9 cellular contexts compared by ENCODE assay signal in the genomic region with DNA sequence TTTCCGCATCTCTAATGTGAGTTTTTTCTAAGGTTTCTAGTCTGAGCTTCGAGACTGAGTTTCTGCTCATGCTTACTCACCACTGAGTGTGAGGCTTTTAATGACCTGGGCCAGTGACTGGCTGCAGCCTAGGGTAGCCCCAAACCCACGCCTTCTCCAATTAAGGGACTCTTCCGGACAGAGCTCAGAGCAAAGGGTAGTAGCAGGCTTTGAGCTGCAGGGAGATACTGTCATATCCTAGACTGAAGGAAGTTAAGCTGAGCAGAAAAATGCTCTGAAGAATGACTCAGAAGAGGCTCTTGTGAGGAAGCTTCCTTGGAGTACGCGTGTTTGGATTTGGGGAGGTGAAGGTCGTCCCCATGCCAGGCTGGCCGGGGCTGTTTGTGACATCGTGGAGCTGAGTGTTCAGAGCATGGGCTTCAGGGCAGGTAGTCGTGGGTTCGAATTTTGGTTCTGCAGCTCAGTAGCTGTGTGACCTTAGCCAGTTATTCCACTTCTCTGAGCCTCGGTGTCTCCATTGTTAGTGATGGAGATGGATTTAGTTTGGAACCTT. TPM values are rescaled to one million over a fixed set of nuclear protein-coding genes. Genes with fewer than 3 reads are reported as not detected.
DNase-seq lines count a peak whose midpoint lies in the region; ATAC-seq, FAIRE-seq and TF ChIP-seq lines count a peak whose summit lies in the region.
"Had no signal": no experiment of that assay in that cellular context is flagged by ENCODE, and none has a peak within 500 bp of the region (broad histone marks: within the 10 kb centered on the region; RNA-seq: fewer than 3 reads in every experiment).

No MANE protein-coding gene starts in this region.

- dilution Hi-C loops in endothelial cell of umbilical vein (cut with MboI; ENCODE audit: extremely low pct_ligation_motif_present, low sequenced_read_pairs): no loop called here

- H3K9me3 Mint-ChIP-seq in MCF 10A (ENCODE audit: unreplicated experiment): no peaks in the 10 kb centered on the region
- no peaks in the 10 kb centered on the region for H3K9me3 Mint-ChIP-seq in T-helper 2 cell treated with Interferon-gamma antibody and Interleukin-4, amounts not matched to agents 5 μg/mL and 100 μg/mL, for 36 hours

- H3K36me3 ChIP-seq in breast epithelium (no peaks in the 10 kb centered on the region), endothelial cell of umbilical vein (ENCODE audit: control insufficient read depth in 2 of 2, extremely low read depth in 1 of 2, insufficient read depth in 2 of 2, low read length in 2 of 2) (no peaks in the 10 kb centered on the region)

- peaks cover 6% of the 10 kb centered on the region for H3K79me2 ChIP-seq in endothelial cell of umbilical vein (ENCODE audit: control insufficient read depth, insufficient read depth, low read length)

- no peaks in the 10 kb centered on the region for H3K36me3 Mint-ChIP-seq in MCF 10A (ENCODE audit: insufficient read depth, unreplicated experiment)
- H3K36me3 Mint-ChIP-seq in T-helper 2 cell treated with Interferon-gamma antibody and Interleukin-4, amounts not matched to agents 5 μg/mL and 100 μg/mL, for 36 hours (ENCODE audit: low read depth): peaks cover 28% of the 10 kb centered on the region

- no peak overlapping the region for H3K4me2 ChIP-seq in endothelial cell of umbilical vein (ENCODE audit: insufficient read depth, low read length)

- no peak overlapping the region for H2AFZ ChIP-seq in endothelial cell of umbilical vein (ENCODE audit: low read depth, low read length)

- no peaks in the 10 kb centered on the region for H3K9me3 ChIP-seq in breast epithelium
- no peaks in the 10 kb centered on the region for H3K9me3 ChIP-seq in endothelial cell of umbilical vein (replicated peaks; ENCODE audit: control insufficient read depth, insufficient read depth, low read length)

- no peaks in the 10 kb centered on the region for H3K27me3 Mint-ChIP-seq in MCF 10A (ENCODE audit: insufficient read depth, unreplicated experiment)
- H3K27me3 Mint-ChIP-seq in T-helper 2 cell treated with Interferon-gamma antibody and Interleukin-4, amounts not matched to agents 5 μg/mL and 100 μg/mL, for 36 hours (ENCODE audit: low read depth): no peaks in the 10 kb centered on the region

- no peak overlapping the region for H3K27ac Mint-ChIP-seq in MCF 10A (ENCODE audit: low read depth, unreplicated experiment)
- peak overlapping the region; percentile 84 for H3K27ac Mint-ChIP-seq in T-helper 2 cell treated with Interferon-gamma antibody and Interleukin-4, amounts not matched to agents 5 μg/mL and 100 μg/mL, for 36 hours

- DNase-seq in MCF 10A (ENCODE audit: unreplicated experiment) (peak; percentile 55), breast epithelium (ENCODE audit: low spot score in 2 of 2) (no peak), endothelial cell of umbilical vein (ENCODE audit: low read depth, low spot score) (no peak), stromal cell of bone marrow (ENCODE audit: low read depth) (peak; percentile 85), NCI-H1092 (lab: John Stamatoyannopoulos, UW) (no peak), NCI-H510A treated with DMSO at 0.1 percent for 48 hours (lab: John Stamatoyannopoulos, UW) (no peak)
- DNase-seq in T-helper 2 cell treated with Interferon-gamma antibody and Interleukin-4, amounts not matched to agents 5 μg/mL and 100 μg/mL, for 36 hours (ENCODE audit: low spot score): peak; percentile 71

- no TSS peak for BruUV-seq in MCF 10A (replicated peaks; lab: Mats Ljungman, UMichigan)
- BruUV-seq in endothelial cell of umbilical vein (replicated peaks; lab: Mats Ljungman, UMichigan): no TSS peak

- H3K9ac ChIP-seq in endothelial cell of umbilical vein (replicated peaks; ENCODE audit: extremely low read depth, insufficient read depth, low read length): no peak overlapping the region

- TF ChIP-seq CTCF in MCF 10A (IDR thresholded peaks at IDR 0.05; ENCODE audit: unreplicated experiment) (no peak), breast epithelium (IDR thresholded peaks at IDR 0.05) (no peak), endothelial cell of umbilical vein (IDR thresholded peaks at IDR 0.05; ENCODE audit: extremely low read depth in 1 of 2, insufficient read depth in 1 of 2, low read depth in 1 of 2, low read length in 2 of 2) (no peak)

- H3K4me1 ChIP-seq in breast epithelium (peaks cover 0 to 12% of the 10 kb centered on the region in 2 donors), endothelial cell of umbilical vein (ENCODE audit: control insufficient read depth, extremely low read depth, insufficient read depth, low read length) (peaks cover 15% of the 10 kb centered on the region)

- H4K20me1 ChIP-seq in endothelial cell of umbilical vein (replicated peaks; ENCODE audit: control insufficient read depth, extremely low read depth, insufficient read depth, low read length): no peaks in the 10 kb centered on the region

- FAIRE-seq in endothelial cell of umbilical vein (lab: Jason Lieb, UNC): peak; percentile 26
- FAIRE-seq: urothelium cell line had no signal

- peaks cover 20% of the 10 kb centered on the region for H3K4me1 Mint-ChIP-seq in MCF 10A (ENCODE audit: insufficient read depth, unreplicated experiment)
- peaks cover 42% of the 10 kb centered on the region for H3K4me1 Mint-ChIP-seq in T-helper 2 cell treated with Interferon-gamma antibody and Interleukin-4, amounts not matched to agents 5 μg/mL and 100 μg/mL, for 36 hours (ENCODE audit: low read depth)

- no peak for ATAC-seq in HG03378 (IDR thresholded peaks at IDR 0.05; ENCODE audit: unreplicated experiment)

- POLR2A ChIA-PET in MCF 10A (lab: Yijun Ruan, JAX) (interaction anchor here (0.5 to 1.0 kb wide), 2 partner anchors 93 to 200 kb away, joined by 3 to 5 read pairs; no protein-coding TSS in a partner anchor), endothelial cell of umbilical vein (lab: Charles Lee) (no interaction called here)

- peak overlapping the region in 1 of 2 donors; percentile 20 for H3K27ac ChIP-seq in breast epithelium
- no peak overlapping the region for H3K27ac ChIP-seq in endothelial cell of umbilical vein (ENCODE audit: insufficient read depth, low read depth, low read length)

- no peak overlapping the region for H3K4me3 Mint-ChIP-seq in MCF 10A (ENCODE audit: unreplicated experiment)
- peak overlapping the region; percentile 69 for H3K4me3 Mint-ChIP-seq in T-helper 2 cell treated with Interferon-gamma antibody and Interleukin-4, amounts not matched to agents 5 μg/mL and 100 μg/mL, for 36 hours

- no peaks in the 10 kb centered on the region for H3K27me3 ChIP-seq in breast epithelium
- H3K27me3 ChIP-seq in endothelial cell of umbilical vein (ENCODE audit: control insufficient read depth in 2 of 2, insufficient read depth in 2 of 2, low read length in 2 of 2): no peaks in the 10 kb centered on the region

- no peaks in the 10 kb centered on the region for H3K9me1 ChIP-seq in endothelial cell of umbilical vein (replicated peaks; ENCODE audit: control insufficient read depth, extremely low read depth, insufficient read depth, low read length)

- intact Hi-C loops in MCF 10A (cut with micrococcal nuclease) (no loop called here), breast epithelium (cut with DNase I; ENCODE audit: low total_unique reads) (no loop called here), endothelial cell of umbilical vein (cut with micrococcal nuclease) (loop anchor here (5.0 kb wide), 1 partner anchor 259 kb away; no protein-coding TSS in a partner anchor)

- TF ChIP-seq POLR2A in breast epithelium (IDR thresholded peaks at IDR 0.05) (no peak), endothelial cell of umbilical vein (IDR thresholded peaks at IDR 0.05; ENCODE audit: low read depth, low read length) (no peak)

- CTCF ChIA-PET in MCF 10A (lab: Yijun Ruan, JAX): interaction anchor here (0.5 to 0.6 kb wide), 3 partner anchors 12 to 254 kb away, joined by 3 to 4 read pairs (median 3); no protein-coding TSS in a partner anchor
- CTCF ChIA-PET in endothelial cell of umbilical vein (lab: Charles Lee): interaction anchor here (0.9 to 1.0 kb wide), 4 partner anchors 10 to 196 kb away, joined by 3 to 5 read pairs (median 3); a partner anchor contains a TSS

- H3K4me3 ChIP-seq in breast epithelium: no peak overlapping the region
- no peak overlapping the region for H3K4me3 ChIP-seq in endothelial cell of umbilical vein (replicated peaks in 1 of 3; ENCODE audit: insufficient read depth in 1 of 3, low read depth in 1 of 3, low read length in 3 of 3)

RNA-seq across cellular contexts. Expression of a gene that starts 3.5 kb away (rescaled TPM):
- 14.7 and 17.1 TPM in 2 replicates for total RNA-seq in MCF 10A (2022)
- total RNA-seq in breast epithelium: 10 to 100 TPM; 15.0 to 30.9 (median 22.3) TPM
- total RNA-seq in endothelial cell of umbilical vein: 13.4 and 17.4 TPM in 2 replicates
- 25.9 and 30.1 TPM in 2 replicates for polyA plus RNA-seq in endothelial cell of umbilical vein
- 8.7 and 14.4 TPM in 2 replicates for polyA plus RNA-seq in endothelial cell of umbilical vein (2011; cell fraction: cytosol; rRNA removed)
- polyA plus RNA-seq in endothelial cell of umbilical vein (2011; cell fraction: nucleus; rRNA removed): 62.5 and 71.0 TPM in 2 replicates
- polyA plus RNA-seq in endothelial cell of umbilical vein (2012): 9.7 and 15.3 TPM in 2 replicates
- 17.3 and 21.8 TPM in 2 replicates for polyA minus RNA-seq in endothelial cell of umbilical vein
- polyA minus RNA-seq in endothelial cell of umbilical vein (2011; cell fraction: cytosol; rRNA and poly(A)+ RNA removed): 11.5 TPM
- polyA minus RNA-seq in endothelial cell of umbilical vein (2011; cell fraction: nucleus; rRNA and poly(A)+ RNA removed): 9.6 and 16.5 TPM in 2 replicates

RNA-seq across cellular contexts. Expression of a gene that starts 3.7 kb away (rescaled TPM):
- total RNA-seq in MCF 10A (2022) (27.6 and 30.0 TPM in 2 replicates), breast epithelium (100 to 1,000 TPM in 1 of 3 donors, 10 to 100 TPM in 2; 56.7 to 189 (median 57.8) TPM), endothelial cell of umbilical vein (34.6 and 34.7 TPM in 2 replicates)
- 11.4 and 17.9 TPM in 2 replicates for polyA plus RNA-seq in endothelial cell of umbilical vein
- polyA plus RNA-seq in endothelial cell of umbilical vein (2011; cell fraction: cytosol; rRNA removed): 31.5 and 33.7 TPM in 2 replicates
- polyA plus RNA-seq in endothelial cell of umbilical vein (2011; cell fraction: nucleus; rRNA removed): 6.7 and 11.3 TPM in 2 replicates
- polyA plus RNA-seq in endothelial cell of umbilical vein (2012): 48.3 and 61.7 TPM in 2 replicates
- polyA minus RNA-seq in endothelial cell of umbilical vein: 6.3 and 6.5 TPM in 2 replicates
- 20.5 TPM for polyA minus RNA-seq in endothelial cell of umbilical vein (2011; cell fraction: cytosol; rRNA and poly(A)+ RNA removed)
- 3.9 and 4.8 TPM in 2 replicates for polyA minus RNA-seq in endothelial cell of umbilical vein (2011; cell fraction: nucleus; rRNA and poly(A)+ RNA removed)

RNA-seq across cellular contexts. Expression of a gene that starts 14.8 kb away (rescaled TPM):
- total RNA-seq in MCF 10A (2022) (33.6 and 40.4 TPM in 2 replicates), breast epithelium (10 to 100 TPM; 54.4 to 60.7 (median 57.8) TPM), endothelial cell of umbilical vein (56.6 and 57.8 TPM in 2 replicates)
- polyA plus RNA-seq in endothelial cell of umbilical vein: 89.8 and 93.5 TPM in 2 replicates
- polyA plus RNA-seq in endothelial cell of umbilical vein (2011; cell fraction: cytosol; rRNA removed): 98.7 and 102 TPM in 2 replicates
- polyA plus RNA-seq in endothelial cell of umbilical vein (2011; cell fraction: nucleus; rRNA removed): 39.3 and 52.0 TPM in 2 replicates
- 60.4 and 79.6 TPM in 2 replicates for polyA plus RNA-seq in endothelial cell of umbilical vein (2012)
- polyA minus RNA-seq in endothelial cell of umbilical vein: 69.7 and 73.8 TPM in 2 replicates
- polyA minus RNA-seq in endothelial cell of umbilical vein (2011; cell fraction: cytosol; rRNA and poly(A)+ RNA removed): 34.3 TPM
- polyA minus RNA-seq in endothelial cell of umbilical vein (2011; cell fraction: nucleus; rRNA and poly(A)+ RNA removed): 22.5 and 28.8 TPM in 2 replicates

RNA-seq across cellular contexts. Expression of a gene that starts 35.8 kb away (rescaled TPM):
- total RNA-seq in MCF 10A (2022): 14.7 and 14.8 TPM in 2 replicates
- total RNA-seq in breast epithelium: 10 to 100 TPM; 22.6 to 26.7 (median 23.9) TPM
- 23.1 and 29.5 TPM in 2 replicates for total RNA-seq in endothelial cell of umbilical vein
- polyA plus RNA-seq in endothelial cell of umbilical vein: 25.2 and 27.0 TPM in 2 replicates
- polyA plus RNA-seq in endothelial cell of umbilical vein (2011; cell fraction: cytosol; rRNA removed): 22.4 and 22.6 TPM in 2 replicates
- 17.9 and 18.6 TPM in 2 replicates for polyA plus RNA-seq in endothelial cell of umbilical vein (2011; cell fraction: nucleus; rRNA removed)
- polyA plus RNA-seq in endothelial cell of umbilical vein (2012): 25.9 and 29.9 TPM in 2 replicates
- 23.0 and 27.1 TPM in 2 replicates for polyA minus RNA-seq in endothelial cell of umbilical vein
- polyA minus RNA-seq in endothelial cell of umbilical vein (2011; cell fraction: cytosol; rRNA and poly(A)+ RNA removed): 19.9 TPM
- 7.2 and 9.2 TPM in 2 replicates for polyA minus RNA-seq in endothelial cell of umbilical vein (2011; cell fraction: nucleus; rRNA and poly(A)+ RNA removed)

Comparison
In these comparisons a context has a peak if more than half of its experiments do, and no peak if none do; other contexts are left out.
1. DNase-seq: peak in MCF 10A (single experiment), T-helper 2 cell treated with Interferon-gamma antibody and Interleukin-4, amounts not matched to agents 5 μg/mL and 100 μg/mL, for 36 hours (single experiment) and stromal cell of bone marrow (single experiment); none in breast epithelium (0 of 2), endothelial cell of umbilical vein (single experiment), NCI-H1092 (single experiment) and NCI-H510A treated with DMSO at 0.1 percent for 48 hours (single experiment).